17 cellular contexts compared by ENCODE assay signal in the genomic region with DNA sequence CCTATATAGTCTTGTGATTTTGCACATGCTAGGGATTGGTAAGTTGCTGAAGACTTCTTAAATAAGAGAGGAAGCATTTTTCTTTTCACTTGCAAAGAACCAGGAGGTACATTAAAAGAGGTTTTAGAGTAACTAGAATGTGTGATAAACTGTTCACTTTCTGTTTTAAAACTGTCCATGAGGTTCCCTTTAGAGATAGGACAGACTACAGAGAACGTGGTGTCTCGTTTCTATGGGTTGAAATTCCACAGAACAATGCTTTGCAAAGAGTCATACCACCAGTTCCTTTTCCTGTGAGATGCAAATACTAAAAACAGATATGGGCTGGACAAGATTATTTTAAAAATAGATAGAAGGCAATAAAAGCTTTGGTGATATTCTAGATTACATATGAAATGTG.
"Had no signal": no experiment of that assay in that cellular context is flagged by ENCODE, and none has a peak within 500 bp of the region (broad histone marks: within the 10 kb centered on the region; RNA-seq: fewer than 3 reads in every experiment).

No MANE protein-coding gene starts in this region.

- ATAC-seq: left colon; psoas muscle; sciatic nerve; stimulated activated effector memory CD8-positive, alpha-beta T cell treated with anti-CD3 and anti-CD28 coated beads, Interleukin-12 subunit alpha, Interleukin-12 subunit beta, amount 100 ng/mL, for 72 hours had no signal

- H3K4me1 Mint-ChIP-seq: stimulated activated effector memory CD8-positive, alpha-beta T cell treated with anti-CD3 and anti-CD28 coated beads, Interleukin-12 subunit alpha, Interleukin-12 subunit beta, amount 100 ng/mL, for 72 hours had no signal

- H3K36me3 ChIP-seq: cardiac muscle cell, stomach, upper lobe of left lung had no signal

- H3K9me3 ChIP-seq: psoas muscle, stomach, upper lobe of left lung had no signal

- H3K36me3 Mint-ChIP-seq: stimulated activated effector memory CD8-positive, alpha-beta T cell treated with anti-CD3 and anti-CD28 coated beads, Interleukin-12 subunit alpha, Interleukin-12 subunit beta, amount 100 ng/mL, for 72 hours had no signal

- H3K4me3 Mint-ChIP-seq: activated B cell treated with CpG ODN at 0.5 μM for 24 hours; activated CD4-positive, alpha-beta memory T cell treated with anti-CD3 and anti-CD28 coated beads for 36 hours; activated naive CD8-positive, alpha-beta T cell; naive B cell; neural crest cell; stimulated activated effector memory CD8-positive, alpha-beta T cell treated with anti-CD3 and anti-CD28 coated beads, Interleukin-12 subunit alpha, Interleukin-12 subunit beta, amount 100 ng/mL, for 72 hours had no signal

- H3K27ac ChIP-seq: cardiac muscle cell, hepatocyte, psoas muscle, stomach had no signal

- H3K4me3 ChIP-seq: cardiac muscle cell, hepatocyte, psoas muscle, stomach, upper lobe of left lung had no signal

- H3K4me1 ChIP-seq: psoas muscle had no signal

- H3K27me3 ChIP-seq: cardiac muscle cell, hepatocyte, stomach, upper lobe of left lung had no signal

- DNase-seq: activated B cell treated with CpG ODN at 0.5 μM for 24 hours; activated CD4-positive, alpha-beta memory T cell treated with anti-CD3 and anti-CD28 coated beads for 36 hours; activated CD4-positive, alpha-beta T cell treated with anti-CD3 and anti-CD28 coated beads for 4 hours; activated T-cell treated with anti-CD3 and anti-CD28 coated beads for 4 hours; left colon; naive B cell; psoas muscle; stimulated activated CD4-positive, alpha-beta T cell treated with anti-CD3 and anti-CD28 coated beads, Interleukin-4, amount 100 ng/mL, for 24 hours; stomach; SW 1271; upper lobe of left lung had no signal

- H3K27ac Mint-ChIP-seq: activated B cell treated with CpG ODN at 0.5 μM for 24 hours; activated CD4-positive, alpha-beta memory T cell treated with anti-CD3 and anti-CD28 coated beads for 36 hours; activated naive CD8-positive, alpha-beta T cell; naive B cell; stimulated activated effector memory CD8-positive, alpha-beta T cell treated with anti-CD3 and anti-CD28 coated beads, Interleukin-12 subunit alpha, Interleukin-12 subunit beta, amount 100 ng/mL, for 72 hours had no signal

- H3K9me3 Mint-ChIP-seq: stimulated activated effector memory CD8-positive, alpha-beta T cell treated with anti-CD3 and anti-CD28 coated beads, Interleukin-12 subunit alpha, Interleukin-12 subunit beta, amount 100 ng/mL, for 72 hours had no signal

- H3K27me3 Mint-ChIP-seq: activated B cell treated with CpG ODN at 0.5 μM for 24 hours; activated CD4-positive, alpha-beta memory T cell treated with anti-CD3 and anti-CD28 coated beads for 36 hours; activated naive CD8-positive, alpha-beta T cell; naive B cell had no signal
